10 cellular contexts compared by ENCODE assay signal in the genomic region with DNA sequence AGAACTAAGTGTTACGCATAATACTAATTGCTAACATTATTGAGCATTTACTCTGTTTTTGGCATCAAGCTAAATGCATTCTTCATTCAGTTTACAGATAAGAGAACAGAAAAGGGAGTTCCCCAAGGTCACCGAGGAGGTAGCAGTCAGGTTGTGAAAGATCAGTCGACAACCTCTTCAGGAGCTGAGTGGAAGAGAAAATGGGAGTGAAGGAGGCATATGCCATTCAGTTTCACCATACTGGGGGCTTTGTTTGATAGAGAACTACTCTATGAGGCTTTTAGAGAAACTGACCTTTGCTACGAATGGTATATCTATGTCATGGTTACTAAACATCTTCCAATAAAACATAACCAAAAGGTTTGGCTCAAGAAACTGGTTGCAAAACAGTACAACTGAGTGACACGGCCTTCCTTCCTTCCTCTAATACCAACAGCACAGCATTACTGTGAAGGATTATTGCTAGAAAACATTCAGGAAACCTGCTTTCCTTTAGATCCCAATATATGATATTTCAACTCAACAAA.
DNase-seq lines count a peak whose midpoint lies in the region; ATAC-seq and TF ChIP-seq lines count a peak whose summit lies in the region.
"Had no signal": no experiment of that assay in that cellular context is flagged by ENCODE, and none has a peak within 500 bp of the region (broad histone marks: within the 10 kb centered on the region; RNA-seq: fewer than 3 reads in every experiment).

No MANE protein-coding gene starts in this region.

- H3K27me3 ChIP-seq in liver (ENCODE audit: control insufficient read depth in 4 of 4, insufficient read depth in 4 of 4, low read length in 3 of 4) = no peaks in the 10 kb centered on the region
- no peaks in the 10 kb centered on the region for H3K27me3 ChIP-seq in subcutaneous abdominal adipose tissue (ENCODE audit: control insufficient read depth in 5 of 5, insufficient read depth in 4 of 5, low read length in 5 of 5)

- peak; percentile 78 for DNase-seq in SIG-M5 treated with dmso at 0.1 percent for 504 hours (lab: John Stamatoyannopoulos, UW; ENCODE audit: unreplicated experiment)
- no peak for DNase-seq in SIG-M5 (lab: John Stamatoyannopoulos, UW)
- peak; percentile 73 to 78 for DNase-seq in cardiac fibroblast (ENCODE audit: low read depth in 2 of 2)
- no peak for DNase-seq in DMS153 treated with DMSO at 0.1 percent for 48 hours (lab: John Stamatoyannopoulos, UW; ENCODE audit: unreplicated experiment)
- DNase-seq in hypothalamus (lab: John Stamatoyannopoulos, UW) = no peak
- DNase-seq: NCI-H187 treated with DMSO at 0.1 percent for 48 hours, T1000 had no signal

- peaks cover 8 to 25% (median 12%) of the 10 kb centered on the region in 4 donors for H3K4me1 ChIP-seq in liver (ENCODE audit: control insufficient read depth in 4 of 4, insufficient read depth in 4 of 4, low read length in 3 of 4)
- peaks cover 24 to 70% (median 58%) of the 10 kb centered on the region in 5 donors for H3K4me1 ChIP-seq in subcutaneous abdominal adipose tissue (ENCODE audit: control insufficient read depth in 5 of 5, insufficient read depth in 5 of 5, low read length in 5 of 5)

- TF ChIP-seq RAD21 in liver (IDR thresholded peaks at IDR 0.05) = no peak

- no peak overlapping the region for H3K4me3 ChIP-seq in cardiac fibroblast (replicated peaks in 1 of 2; ENCODE audit: low read depth in 2 of 2, low read length in 2 of 2)
- H3K4me3 ChIP-seq in liver (ENCODE audit: low read depth in 1 of 3, low read length in 3 of 3) = no peak overlapping the region
- no peak overlapping the region for H3K4me3 ChIP-seq in subcutaneous abdominal adipose tissue (ENCODE audit: low read depth in 1 of 5, low read length in 5 of 5)

- H3K9me3 ChIP-seq in liver (ENCODE audit: control insufficient read depth in 4 of 4, low read length in 3 of 4) (no peaks in the 10 kb centered on the region), subcutaneous abdominal adipose tissue (ENCODE audit: control insufficient read depth in 5 of 5, low read length in 5 of 5) (no peaks in the 10 kb centered on the region)

- TF ChIP-seq CTCF in cardiac fibroblast (IDR thresholded peaks at IDR 0.05; ENCODE audit: low read depth, low read length) (no peak), liver (IDR thresholded peaks at IDR 0.05; ENCODE audit: low read depth, low read length, missing input control) (no peak)

- H3K9ac ChIP-seq in liver (ENCODE audit: low read depth in 1 of 2, low read length in 2 of 2) (no peak overlapping the region), subcutaneous abdominal adipose tissue (ENCODE audit: low read length in 5 of 5) (peak overlapping the region; percentile 1 to 56 (median 41))

- no peak for ATAC-seq in GM18517 (IDR thresholded peaks at IDR 0.05; ENCODE audit: unreplicated experiment)

- H3K36me3 ChIP-seq in liver (ENCODE audit: control insufficient read depth in 4 of 4, insufficient read depth in 3 of 4, low read depth in 1 of 4, low read length in 3 of 4) (no peaks in the 10 kb centered on the region), subcutaneous abdominal adipose tissue (ENCODE audit: control insufficient read depth in 5 of 5, insufficient read depth in 5 of 5, low read length in 5 of 5) (no peaks in the 10 kb centered on the region)

- WGBS in liver = 38% methylated on average over 5 of the region's 5 CpGs

- H3K27ac ChIP-seq in liver (ENCODE audit: low read depth in 1 of 2, low read length in 2 of 2) (peak overlapping the region; percentile 32 to 58), subcutaneous abdominal adipose tissue (ENCODE audit: low read depth, low read length) (peak overlapping the region; percentile 96)

TF ChIP-seq in liver, 16 proteins besides CTCF, POLR2A, EP300 and RAD21:
- TF ChIP-seq SP1 (IDR thresholded peaks at IDR 0.05) = peak; percentile 9
- TF ChIP-seq, protein P1, sequence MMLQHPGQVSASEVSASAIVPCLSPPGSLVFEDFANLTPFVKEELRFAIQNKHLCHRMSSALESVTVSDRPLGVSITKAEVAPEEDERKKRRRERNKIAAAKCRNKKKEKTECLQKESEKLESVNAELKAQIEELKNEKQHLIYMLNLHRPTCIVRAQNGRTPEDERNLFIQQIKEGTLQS (IDR thresholded peaks at IDR 0.05) = no peak
- peak; percentile 25 for TF ChIP-seq NR2F2 (IDR thresholded peaks at IDR 0.05)
- TF ChIP-seq JUND (IDR thresholded peaks at IDR 0.05) = no peak

Comparison
In these comparisons a context has a peak if more than half of its experiments do, and no peak if none do; other contexts are left out.
1. DNase-seq: peak in SIG-M5 treated with dmso at 0.1 percent for 504 hours (single experiment) and cardiac fibroblast (2 of 2); none in SIG-M5 (single experiment), DMS153 treated with DMSO at 0.1 percent for 48 hours (single experiment) and hypothalamus (0 of 51).
2. H3K9ac ChIP-seq: peak in subcutaneous abdominal adipose tissue (5 of 5); none in liver (0 of 2).